ENCODE assay signal across 1 cellular context in genomic region chr17:63758428-63758827, GRCh38.
TF ChIP-seq lines count a peak whose summit lies in the region.

No MANE protein-coding gene starts in this region.

TF ChIP-seq in GM12878, 131 proteins besides CTCF, POLR2A, EP300 and RAD21:
- no peak for TF ChIP-seq RELA (IDR thresholded peaks at IDR 0.05; ENCODE audit: borderline replicate concordance, partially characterized antibody)
- no peak for TF ChIP-seq RBBP5 (conservative IDR thresholded peaks at IDR 0.05)
- no peak for TF ChIP-seq ZSCAN29 (IDR thresholded peaks at IDR 0.05)
- no peak for TF ChIP-seq DPF2 (IDR thresholded peaks at IDR 0.05)
- no peak for TF ChIP-seq SREBF1 (IDR thresholded peaks at IDR 0.05; ENCODE audit: low read length)
- TF ChIP-seq ZZZ3 (IDR thresholded peaks at IDR 0.05; ENCODE audit: control insufficient read depth, insufficient read length, low read depth) = no peak
- TF ChIP-seq ZNF687 (IDR thresholded peaks at IDR 0.05) = no peak
- no peak for TF ChIP-seq RUNX3 (IDR thresholded peaks at IDR 0.05; ENCODE audit: low read length)
- TF ChIP-seq IRF3 (IDR thresholded peaks at IDR 0.05) = no peak
- TF ChIP-seq IRF4 (IDR thresholded peaks at IDR 0.05; ENCODE audit: low read depth, low read length) = no peak
- no peak for TF ChIP-seq BACH1 (IDR thresholded peaks at IDR 0.05; ENCODE audit: borderline replicate concordance)
